In genomic region chr1:150268706-150269403, GRCh38 we compare ENCODE assay signal across 8 cellular contexts. TPM values are rescaled to one million over a fixed set of nuclear protein-coding genes. Genes with fewer than 3 reads are reported as not detected.
DNase-seq lines count a peak whose midpoint lies in the region; ATAC-seq, FAIRE-seq and TF ChIP-seq lines count a peak whose summit lies in the region.

APH1A (minus strand) TSS chr1:150269016; CDS start chr1:150268810, 206 bp downstream.

- peak within 1 kb of the TSS; percentile 93 to 94 for H3K9ac ChIP-seq in kidney (ENCODE audit: low read length in 2 of 2)

- intact Hi-C loops in kidney (cut with DNase I) = no loop called here

- H3K9me3 ChIP-seq in kidney (ENCODE audit: control insufficient read depth in 1 of 2, low read length in 2 of 2) = no peaks in the 10 kb centered on the region

- no peak for FAIRE-seq in kidney (lab: Jason Lieb, UNC)

- peak; percentile 91 for ATAC-seq in HG03439 (IDR thresholded peaks at IDR 0.05; ENCODE audit: unreplicated experiment)

- peak within 1 kb of the TSS; percentile 75 to 76 for H3K4me3 ChIP-seq in kidney (ENCODE audit: low read length in 2 of 2)

- H3K27ac ChIP-seq in kidney (ENCODE audit: low read depth in 2 of 2, low read length in 2 of 2) = peak within 1 kb of the TSS; percentile 93

- H3K4me1 ChIP-seq in kidney (ENCODE audit: control insufficient read depth in 1 of 2, insufficient read depth in 1 of 2, low read depth in 1 of 2, low read length in 2 of 2) = peaks cover 9 to 17% of the 10 kb centered on the region in 2 donors

- DNase-seq in Ammon's horn (ENCODE audit: low spot score) (peak; percentile 98), GM19238 (ENCODE audit: insufficient read length, low spot score) (peak; percentile 95), NCI-H510A treated with DMSO at 0.1 percent for 48 hours (lab: John Stamatoyannopoulos, UW) (peak; percentile 93), cerebellar nuclear complex (lab: John Stamatoyannopoulos, UW) (peak; percentile 68 to 90), kidney (peak; percentile 99)
- peak; percentile 87 for DNase-seq in activated CD4-positive, alpha-beta T cell treated with anti-CD3 and anti-CD28 coated beads for 1 hour
- peak; percentile 79 to 84 for DNase-seq in stimulated activated CD4-positive, alpha-beta T cell treated with anti-CD3 and anti-CD28 coated beads, Interleukin-15, amount 100 ng/mL, for 1 hour (ENCODE audit: low read depth in 1 of 2, low spot score in 1 of 2)

- H3K36me3 ChIP-seq in kidney (ENCODE audit: control insufficient read depth in 1 of 2, insufficient read depth in 2 of 2, low read length in 2 of 2) = peaks cover 16 to 25% of the 10 kb centered on the region in 2 donors

- TF ChIP-seq CTCF in kidney (IDR thresholded peaks at IDR 0.05; ENCODE audit: borderline replicate concordance, extremely low read depth, insufficient read depth) = peak; percentile 1

RNA-seq across cellular contexts. Expression of gene APH1A, which starts in this region (rescaled TPM):
- 147 TPM for total RNA-seq in kidney
- 116 TPM for polyA plus RNA-seq in kidney (ENCODE audit: insufficient read depth, low read depth, low replicate concordance)

Comparison
In these comparisons a context has a peak if more than half of its experiments do, and no peak if none do; other contexts are left out.
1. Peak in every context shown above with its lines: DNase-seq, ATAC-seq, H3K4me3 ChIP-seq and H3K27ac ChIP-seq.